32 cellular contexts compared by ENCODE assay signal in the genomic region with DNA sequence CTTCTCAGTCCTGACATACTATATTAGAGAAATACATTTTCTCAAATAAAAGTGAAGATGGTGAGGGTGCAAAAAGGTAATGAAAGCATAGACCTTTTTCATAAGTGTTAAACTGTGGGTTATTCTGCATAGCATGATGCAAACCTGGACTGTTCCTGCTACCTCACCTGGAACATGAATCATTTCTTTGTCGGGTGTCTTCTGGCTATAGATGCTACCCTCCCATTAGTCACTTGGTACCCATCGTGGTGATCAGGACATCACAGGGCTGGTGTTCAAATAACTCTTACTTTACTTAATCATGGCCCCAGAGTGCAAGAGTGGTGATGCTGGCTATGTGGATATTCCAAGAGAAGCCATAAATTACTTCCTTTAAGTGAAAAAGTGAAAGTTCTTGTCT.
"Had no signal": no experiment of that assay in that cellular context is flagged by ENCODE, and none has a peak within 500 bp of the region (broad histone marks: within the 10 kb centered on the region; RNA-seq: fewer than 3 reads in every experiment).

No MANE protein-coding gene starts in this region.

- H3K27ac ChIP-seq: adrenal gland, body of pancreas, brain microvascular endothelial cell, VCaP had no signal

- H3K4me3 ChIP-seq: adrenal gland, body of pancreas had no signal

- ATAC-seq: activated CD8-positive, alpha-beta T cell treated with anti-CD3 and anti-CD28 coated beads for 36 hours; activated naive CD4-positive, alpha-beta T cell treated with anti-CD3 and anti-CD28 coated beads, Interleukin-2, amount 50 U/mL, for 72 hours; activated T-cell treated with anti-CD3 and anti-CD28 coated beads, Interleukin-2, amount 50 U/mL, for 4 hours; activated T-cell treated with anti-CD3 and anti-CD28 coated beads, Interleukin-2, amount 50 U/mL, for 72 hours; activated T-helper 17 cell treated with anti-CD3 and anti-CD28 coated beads, Interleukin-2, amount 50 U/mL, for 72 hours; body of pancreas had no signal

- H3K27me3 ChIP-seq: adrenal gland, body of pancreas, brain microvascular endothelial cell had no signal

- DNase-seq: activated B cell treated with CpG ODN at 0.5 μM for 24 hours; activated CD4-positive, alpha-beta memory T cell treated with anti-CD3 and anti-CD28 coated beads for 36 hours; activated CD4-positive, alpha-beta T cell treated with anti-CD3 and anti-CD28 coated beads for 4 hours; activated CD4-positive, alpha-beta T cell treated with anti-CD3 and anti-CD28 coated beads, Interleukin-2, amount 10 ng/mL, durations not matched to agents 24 days and 14 days; activated CD4-positive, alpha-beta T cell treated with anti-CD3 and anti-CD28 coated beads, Interleukin-2, amount 50 U/mL, for 1 hour; activated CD4-positive, alpha-beta T cell treated with anti-CD3 and anti-CD28 coated beads, Interleukin-2, amount 50 U/mL, for 4 hours; activated CD4-positive, CD25-positive, alpha-beta regulatory T cell treated with anti-CD3 and anti-CD28 coated beads, Interleukin-2, amount 50 U/mL, for 72 hours; activated CD8-positive, alpha-beta memory T cell treated with anti-CD3 and anti-CD28 coated beads, Interleukin-2, amount 50 U/mL, for 4 hours; activated CD8-positive, alpha-beta T cell treated with anti-CD3 and anti-CD28 coated beads for 36 hours; activated effector memory CD4-positive, alpha-beta T cell treated with anti-CD3 and anti-CD28 coated beads, Interleukin-2, amount 50 U/mL, for 16 hours; activated gamma-delta T cell treated with Interleukin-2 at 50 U/mL for 16 hours; activated naive CD4-positive, alpha-beta T cell; activated naive CD4-positive, alpha-beta T cell treated with anti-CD3 and anti-CD28 coated beads for 36 hours; activated naive CD4-positive, alpha-beta T cell treated with anti-CD3 and anti-CD28 coated beads, Interleukin-2, amount 50 U/mL, for 16 hours; activated naive CD8-positive, alpha-beta T cell treated with anti-CD3 and anti-CD28 coated beads for 36 hours; activated T-cell treated with anti-CD3 and anti-CD28 coated beads for 4 hours; activated T-cell treated with anti-CD3 and anti-CD28 coated beads, Interleukin-2, amount 50 U/mL, for 1 hour; activated T-cell treated with anti-CD3 and anti-CD28 coated beads, Interleukin-2, amount 50 U/mL, for 4 hours; activated T-cell treated with anti-CD3 and anti-CD28 coated beads, Interleukin-2, amount 50 U/mL, for 72 hours; adrenal gland; amniotic stem cell; aorta; body of pancreas; brain microvascular endothelial cell; central memory CD4-positive, alpha-beta T cell; SW 1271; T-helper 1 cell; T-helper 2 cell; T-helper 9 cell had no signal

- H3K9me3 ChIP-seq: adrenal gland, body of pancreas had no signal

- H3K4me1 ChIP-seq: adrenal gland, body of pancreas had no signal

- H3K36me3 ChIP-seq: adrenal gland, brain microvascular endothelial cell had no signal
